Comparison of ENCODE assay signal across 22 cellular contexts in genomic region chr5:68134033-68134668, GRCh38.
DNase-seq lines count a peak whose midpoint lies in the region; ATAC-seq and TF ChIP-seq lines count a peak whose summit lies in the region.
"Had no signal": no experiment of that assay in that cellular context is flagged by ENCODE, and none has a peak within 500 bp of the region (broad histone marks: within the 10 kb centered on the region; RNA-seq: fewer than 3 reads in every experiment).

No MANE protein-coding gene starts in this region.

- no peaks in the 10 kb centered on the region for H3K36me3 Mint-ChIP-seq in endodermal cell (ENCODE audit: low read depth)
- H3K36me3 Mint-ChIP-seq: activated naive CD8-positive, alpha-beta T cell; naive thymus-derived CD8-positive, alpha-beta T cell had no signal

- no peak for TF ChIP-seq POLR2A in right lobe of liver (IDR thresholded peaks at IDR 0.05)

- H3K4me1 Mint-ChIP-seq in endodermal cell: peaks cover 5% of the 10 kb centered on the region
- no peaks in the 10 kb centered on the region for H3K4me1 Mint-ChIP-seq in stimulated activated naive CD8-positive, alpha-beta T cell treated with anti-CD3 and anti-CD28 coated beads, Interleukin-15, amount 100 ng/mL, for 72 hours
- H3K4me1 Mint-ChIP-seq: activated CD4-positive, alpha-beta T cell treated with anti-CD3 and anti-CD28 coated beads, Interleukin-2, amount 10 ng/mL, durations not matched to agents 24 days and 14 days; activated T-helper 17 cell treated with anti-CD3 and anti-CD28 coated beads, Interleukin-2, amount 50 U/mL, for 72 hours; naive thymus-derived CD8-positive, alpha-beta T cell had no signal

- H3K9me3 ChIP-seq in endodermal cell (ENCODE audit: control insufficient read depth, low read length) (no peaks in the 10 kb centered on the region), right lobe of liver (no peaks in the 10 kb centered on the region)
- H3K9me3 ChIP-seq: right atrium auricular region, stomach, upper lobe of left lung had no signal

- DNase-seq in AG10803 (ENCODE audit: low read depth) (peak; percentile 32), MV-4-11 (lab: John Stamatoyannopoulos, UW) (peak; percentile 31), endodermal cell (peak; percentile 61), right lobe of liver (peak; percentile 88 to 93 (median 92)), SIG-M5 (lab: John Stamatoyannopoulos, UW) (no peak), cortex of kidney (lab: John Stamatoyannopoulos, UW) (no peak)
- DNase-seq in activated CD4-positive, CD25-positive, alpha-beta regulatory T cell (lab: John Stamatoyannopoulos, UW): no peak
- DNase-seq in stimulated activated naive CD8-positive, alpha-beta T cell treated with anti-CD3 and anti-CD28 coated beads, Interleukin-15, amount 100 ng/mL, for 72 hours: no peak
- DNase-seq: activated CD4-positive, alpha-beta T cell treated with anti-CD3 and anti-CD28 coated beads, Interleukin-2, amount 10 ng/mL, durations not matched to agents 24 days and 14 days; EL; erythroblast; naive thymus-derived CD8-positive, alpha-beta T cell; NCI-H1694 treated with DMSO at 0.1 percent for 48 hours; NCI-H774; OCI-M1; SHP77; stomach; SW 1271; upper lobe of left lung had no signal

- peaks cover 3% of the 10 kb centered on the region for H3K27me3 Mint-ChIP-seq in endodermal cell (ENCODE audit: insufficient read depth)
- H3K27me3 Mint-ChIP-seq in stimulated activated naive CD8-positive, alpha-beta T cell treated with anti-CD3 and anti-CD28 coated beads, Interleukin-15, amount 100 ng/mL, for 72 hours: peaks cover 12% of the 10 kb centered on the region

- H3K27ac Mint-ChIP-seq in endodermal cell: no peak overlapping the region
- no peak overlapping the region for H3K27ac Mint-ChIP-seq in stimulated activated naive CD8-positive, alpha-beta T cell treated with anti-CD3 and anti-CD28 coated beads, Interleukin-15, amount 100 ng/mL, for 72 hours
- H3K27ac Mint-ChIP-seq: activated CD4-positive, alpha-beta T cell treated with anti-CD3 and anti-CD28 coated beads, Interleukin-2, amount 10 ng/mL, durations not matched to agents 24 days and 14 days; activated naive CD8-positive, alpha-beta T cell; activated T-helper 17 cell treated with anti-CD3 and anti-CD28 coated beads, Interleukin-2, amount 50 U/mL, for 72 hours had no signal

- H3K4me1 ChIP-seq in endodermal cell (ENCODE audit: control insufficient read depth, insufficient read depth, low read length) (no peaks in the 10 kb centered on the region), right lobe of liver (peaks cover 0 to 79% (median 17%) of the 10 kb centered on the region in 4 donors)
- H3K4me1 ChIP-seq: right atrium auricular region, upper lobe of left lung had no signal

- H3K27me3 ChIP-seq in endodermal cell (ENCODE audit: control insufficient read depth, insufficient read depth, low read length, poor library complexity, severe bottlenecking): no peaks in the 10 kb centered on the region
- H3K27me3 ChIP-seq in right lobe of liver: no peaks in the 10 kb centered on the region
- H3K27me3 ChIP-seq: right atrium auricular region, stomach, upper lobe of left lung had no signal

- H3K36me3 ChIP-seq in endodermal cell (ENCODE audit: control insufficient read depth, insufficient read depth, low read length) (no peaks in the 10 kb centered on the region), right lobe of liver (no peaks in the 10 kb centered on the region)
- H3K36me3 ChIP-seq: right atrium auricular region, stomach, upper lobe of left lung had no signal

- H3K9ac ChIP-seq in endodermal cell (ENCODE audit: extremely low read depth, low read length, poor library complexity, severe bottlenecking): no peak overlapping the region

- H3K4me3 ChIP-seq in AG10803 (ENCODE audit: low read length): no peak overlapping the region
- H3K4me3 ChIP-seq in endodermal cell (ENCODE audit: low read length): no peak overlapping the region
- H3K4me3 ChIP-seq in right lobe of liver: peak overlapping the region in 2 of 3 donors; percentile 34 to 49
- H3K4me3 ChIP-seq: right atrium auricular region, stomach, upper lobe of left lung had no signal

- H3K27ac ChIP-seq in endodermal cell (ENCODE audit: low read depth, low read length) (no peak overlapping the region), right lobe of liver (peak overlapping the region; percentile 16 to 83 (median 63))
- H3K27ac ChIP-seq: right atrium auricular region, stomach, upper lobe of left lung had no signal

- 67 to 80% methylated on average over 7 to 10 of the region's 10 CpGs for WGBS in endodermal cell (ENCODE audit: insufficient coverage in 1 of 2, insufficient read length in 1 of 2), 2 experiments
- 21% methylated on average over 10 of the region's 10 CpGs for WGBS in right lobe of liver (ENCODE audit: insufficient coverage, low coverage, low lambda C conversion rate, missing lambda C conversion rate)

- intact Hi-C loops in right lobe of liver (cut with DNase I): no loop called here

- no peak overlapping the region for H3K4me3 Mint-ChIP-seq in endodermal cell
- H3K4me3 Mint-ChIP-seq in stimulated activated naive CD8-positive, alpha-beta T cell treated with anti-CD3 and anti-CD28 coated beads, Interleukin-15, amount 100 ng/mL, for 72 hours: no peak overlapping the region
- H3K4me3 Mint-ChIP-seq: activated CD4-positive, alpha-beta T cell treated with anti-CD3 and anti-CD28 coated beads, Interleukin-2, amount 10 ng/mL, durations not matched to agents 24 days and 14 days; activated naive CD8-positive, alpha-beta T cell; activated T-helper 17 cell treated with anti-CD3 and anti-CD28 coated beads, Interleukin-2, amount 50 U/mL, for 72 hours; naive thymus-derived CD8-positive, alpha-beta T cell had no signal

- TF ChIP-seq CTCF in AG10803 (conservative IDR thresholded peaks at IDR 0.05; ENCODE audit: low read length) (no peak), endodermal cell (conservative IDR thresholded peaks at IDR 0.05) (no peak), right lobe of liver (IDR thresholded peaks at IDR 0.05) (no peak)

- H3K9me3 Mint-ChIP-seq in endodermal cell: no peaks in the 10 kb centered on the region
- H3K9me3 Mint-ChIP-seq in stimulated activated naive CD8-positive, alpha-beta T cell treated with anti-CD3 and anti-CD28 coated beads, Interleukin-15, amount 100 ng/mL, for 72 hours: no peaks in the 10 kb centered on the region
- H3K9me3 Mint-ChIP-seq: activated CD4-positive, alpha-beta T cell treated with anti-CD3 and anti-CD28 coated beads, Interleukin-2, amount 10 ng/mL, durations not matched to agents 24 days and 14 days; activated T-helper 17 cell treated with anti-CD3 and anti-CD28 coated beads, Interleukin-2, amount 50 U/mL, for 72 hours; naive thymus-derived CD8-positive, alpha-beta T cell had no signal

- peak; percentile 73 to 85 (median 82) for ATAC-seq in right lobe of liver
- no peak for ATAC-seq in stimulated activated naive CD8-positive, alpha-beta T cell treated with anti-CD3 and anti-CD28 coated beads, Interleukin-15, amount 100 ng/mL, for 72 hours
- ATAC-seq: activated T-helper 17 cell treated with anti-CD3 and anti-CD28 coated beads, Interleukin-2, amount 50 U/mL, for 72 hours; naive thymus-derived CD8-positive, alpha-beta T cell had no signal

Comparison
In these comparisons a context has a peak if more than half of its experiments do, and no peak if none do; other contexts are left out.
1. DNase-seq: peak in AG10803 (single experiment), MV-4-11 (single experiment), endodermal cell (single experiment) and right lobe of liver (3 of 3); none in SIG-M5 (single experiment), activated CD4-positive, CD25-positive, alpha-beta regulatory T cell (0 of 4), cortex of kidney (single experiment) and stimulated activated naive CD8-positive, alpha-beta T cell treated with anti-CD3 and anti-CD28 coated beads, Interleukin-15, amount 100 ng/mL, for 72 hours (0 of 2).
2. H3K4me3 ChIP-seq: peak in right lobe of liver (2 of 3); none in AG10803 (single experiment) and endodermal cell (single experiment).